1 cellular context compared by ENCODE assay signal in genomic region chr4:107991945-107992625, GRCh38.
A peak's percentile ranks its signal among the peaks of the same experiment; 100 is the strongest.
TF ChIP-seq lines count a peak whose summit lies in the region.

No MANE protein-coding gene starts in this region.

TF ChIP-seq in K562, 482 proteins besides CTCF, POLR2A, EP300 and RAD21 (continued from another document):
- no peak for TF ChIP-seq PBX2 (CRISPR knock-in tag; IDR thresholded peaks at IDR 0.05; ENCODE audit: low read depth)
- peak; percentile 36; the same call in 1 of the 2 replicates for TF ChIP-seq PBX2 (tag; conservative IDR thresholded peaks at IDR 0.05; ENCODE audit: low read depth)
- TF ChIP-seq CEBPB (tag; IDR thresholded peaks at IDR 0.05), result peak; percentile 93
- TF ChIP-seq MITF (IDR thresholded peaks at IDR 0.05), result no peak
- no peak for TF ChIP-seq ZNF280A (IDR thresholded peaks at IDR 0.05; ENCODE audit: low read depth, partially characterized antibody)
- no peak for TF ChIP-seq CSDE1 (IDR thresholded peaks at IDR 0.05)
- no peak for TF ChIP-seq TSHZ1 (CRISPR knock-in tag; IDR thresholded peaks at IDR 0.05)
- peak; percentile 87 for TF ChIP-seq CBFA2T3 (IDR thresholded peaks at IDR 0.05)
- peak; percentile 91 for TF ChIP-seq HDAC2 (IDR thresholded peaks at IDR 0.05)
- peak in 1 of 2 experiments; percentile 97; a peak in 2 of 4 replicates for TF ChIP-seq HDAC1 (IDR thresholded peaks at IDR 0.05)
- no peak for TF ChIP-seq ZNF778 (CRISPR knock-in tag; IDR thresholded peaks at IDR 0.05)
- TF ChIP-seq ZNF140 (CRISPR knock-in tag; IDR thresholded peaks at IDR 0.05), result no peak
- no peak for TF ChIP-seq CHD4 (IDR thresholded peaks at IDR 0.05; ENCODE audit: insufficient read depth, insufficient replicate concordance, low read depth, low read length, poor library complexity, severe bottlenecking)
- TF ChIP-seq NFIC (IDR thresholded peaks at IDR 0.05), result peak; percentile 41
- TF ChIP-seq DPF2 (IDR thresholded peaks at IDR 0.05), result peak; percentile 23; the same call in 1 of the 2 replicates
- TF ChIP-seq KAT2B (IDR thresholded peaks at IDR 0.05; ENCODE audit: low read depth, low read length), result no peak
- TF ChIP-seq TRIM24 (IDR thresholded peaks at IDR 0.05), result peak in 1 of 2 experiments; percentile 32; a peak in 1 of 4 replicates
- no peak for TF ChIP-seq ZNF449 (CRISPR knock-in tag; IDR thresholded peaks at IDR 0.05)
- TF ChIP-seq ZNF644 (tag; IDR thresholded peaks at IDR 0.05; ENCODE audit: low read depth), result no peak
- 0 out of 2 replicates have a peak, but pooled peaks have one; percentile 7 for TF ChIP-seq JUND (IDR thresholded peaks at IDR 0.05; ENCODE audit: borderline replicate concordance, low read depth, low read length)
- TF ChIP-seq JUND (tag; IDR thresholded peaks at IDR 0.05; ENCODE audit: borderline replicate concordance, low read depth, low read length), result no peak
- TF ChIP-seq NR2F6 (CRISPR knock-in tag; IDR thresholded peaks at IDR 0.05), result no peak
- TF ChIP-seq CEBPG (CRISPR knock-in tag; IDR thresholded peaks at IDR 0.05), result peak; percentile 91
- TF ChIP-seq CEBPG (tag; conservative IDR thresholded peaks at IDR 0.05 in 1 of 2, IDR thresholded peaks at IDR 0.05 in 1 of 2), result peak; percentile 85 to 90
- no peak for TF ChIP-seq USF1 (CRISPR knock-in tag; IDR thresholded peaks at IDR 0.05)
- TF ChIP-seq SRF (CRISPR knock-in tag; IDR thresholded peaks at IDR 0.05), result no peak
- TF ChIP-seq SMAD3 (CRISPR knock-in tag; conservative IDR thresholded peaks at IDR 0.05), result no peak
- no peak for TF ChIP-seq HINFP (tag; conservative IDR thresholded peaks at IDR 0.05; ENCODE audit: low read depth)
- TF ChIP-seq POLR2AphosphoS5 (IDR thresholded peaks at IDR 0.05; ENCODE audit: control insufficient read depth, insufficient read depth, low read depth, low read length), result peak; percentile 58; the same call in 1 of the 2 replicates
- no peak for TF ChIP-seq ZBTB9 (CRISPR knock-in tag; IDR thresholded peaks at IDR 0.05)
- TF ChIP-seq KDM1A (IDR thresholded peaks at IDR 0.05), result peak; percentile 99
- TF ChIP-seq ZBTB8A (IDR thresholded peaks at IDR 0.05; ENCODE audit: partially characterized antibody), result no peak
- TF ChIP-seq CXXC5 (CRISPR knock-in tag; IDR thresholded peaks at IDR 0.05), result no peak
- TF ChIP-seq TCF3 (CRISPR knock-in tag; IDR thresholded peaks at IDR 0.05), result peak; percentile 84
- no peak for TF ChIP-seq ETS2 (tag; IDR thresholded peaks at IDR 0.05; ENCODE audit: borderline replicate concordance, poor library complexity, severe bottlenecking)
- no peak for TF ChIP-seq ZNF445 (CRISPR knock-in tag; IDR thresholded peaks at IDR 0.05; ENCODE audit: low read depth)
- peak; percentile 87 for TF ChIP-seq TEAD4 (IDR thresholded peaks at IDR 0.05; ENCODE audit: low read length)
- no peak for TF ChIP-seq TEAD4 (CRISPR knock-in tag; IDR thresholded peaks at IDR 0.05; ENCODE audit: borderline replicate concordance)
